ENCODE assay signal across 11 cellular contexts in genomic region chrX:94635003-94635402, GRCh38.
"Had no signal": no experiment of that assay in that cellular context is flagged by ENCODE, and none has a peak within 500 bp of the region (broad histone marks: within the 10 kb centered on the region; RNA-seq: fewer than 3 reads in every experiment).

No MANE protein-coding gene starts in this region.

- H3K36me3 ChIP-seq: HAP-1 had no signal

- H3K9ac ChIP-seq: GM23248 had no signal

- H3K4me1 ChIP-seq: HAP-1 had no signal

- ATAC-seq: GM23338, HCT116 had no signal

- H3K4me3 ChIP-seq: GM23248, GM23338, HAP-1 had no signal

- FAIRE-seq: H1, H54 had no signal

- H3K27ac ChIP-seq: GM23248 had no signal

- H2AFZ ChIP-seq: GM23248, GM23338 had no signal

- H3K4me2 ChIP-seq: GM23338 had no signal

- H3K27ac Mint-ChIP-seq: GM23338, H9, HFFc6 had no signal

- H3K4me3 Mint-ChIP-seq: GM23338, H9, HFFc6 had no signal

- H3K9me3 ChIP-seq: HAP-1 had no signal

- DNase-seq: GM23248, GOT3, H7, H9, HCEC 1CT, HFFc6 had no signal
